8 cellular contexts compared by ENCODE assay signal in genomic region chr4:145732895-145733880, GRCh38. TPM values are rescaled to one million over a fixed set of nuclear protein-coding genes. Genes with fewer than 3 reads are reported as not detected.
DNase-seq lines count a peak whose midpoint lies in the region; ATAC-seq and TF ChIP-seq lines count a peak whose summit lies in the region.

No MANE protein-coding gene starts in this region.

- ATAC-seq in GM18511 (IDR thresholded peaks at IDR 0.05; ENCODE audit: unreplicated experiment) (peak; percentile 95), HG02981 (IDR thresholded peaks at IDR 0.05; ENCODE audit: unreplicated experiment) (peak; percentile 90), GM18873 (IDR thresholded peaks at IDR 0.05; ENCODE audit: low FRiP score, unreplicated experiment) (no peak)

- peak overlapping the region; percentile 75 to 89 (median 82) for H3K4me3 Mint-ChIP-seq in brain

- H3K4me1 ChIP-seq in iPS DF 6.9 (ENCODE audit: control insufficient read depth, insufficient read depth, low read length): peaks cover 12% of the 10 kb centered on the region
- H3K4me1 ChIP-seq in sigmoid colon: peaks cover 0 to 53% (median 47%) of the 10 kb centered on the region in 4 donors

- TF ChIP-seq CTCF in brain (conservative IDR thresholded peaks at IDR 0.05): no peak
- no peak for TF ChIP-seq CTCF in sigmoid colon (IDR thresholded peaks at IDR 0.05)

- WGBS in iPS DF 6.9 (ENCODE audit: insufficient coverage, insufficient read length): no CpG with 5 or more reads among the region's 81 CpGs
- WGBS in sigmoid colon, 2 donors: 1 to 2% methylated on average over 81 of the region's 81 CpGs

- peaks cover 8% of the 10 kb centered on the region for H3K27me3 Mint-ChIP-seq in brain

- H3K9me3 Mint-ChIP-seq in brain: peaks cover 0 to 7% (median 4%) of the 10 kb centered on the region in 5 experiments

- H3K4me1 Mint-ChIP-seq in brain: peaks cover 60% of the 10 kb centered on the region

- H3K27me3 ChIP-seq in iPS DF 6.9 (ENCODE audit: control insufficient read depth, insufficient read depth, low read length) (no peaks in the 10 kb centered on the region), sigmoid colon (no peaks in the 10 kb centered on the region)

- TF ChIP-seq EP300 in sigmoid colon (IDR thresholded peaks at IDR 0.05): peak in 2 of 4 donors; percentile 31 to 55

- peak; percentile 88 for DNase-seq in NCI-H2081 (lab: John Stamatoyannopoulos, UW)
- peak; percentile 88 for DNase-seq in UCSD-AML1 (lab: John Stamatoyannopoulos, UW; ENCODE audit: unreplicated experiment)
- peak; percentile 68 for DNase-seq in iPS DF 6.9 (ENCODE audit: low read depth, low spot score)
- peak; percentile 98 for DNase-seq in sigmoid colon

- intact Hi-C loops in sigmoid colon (cut with DNase I): loop anchor here (1.0 to 10.0 kb wide), 7 partner anchors 51 to 792 kb away; partner anchors contain the start of genes C4orf51, LSM6, MMAA and OTUD4

- H3K27ac Mint-ChIP-seq in brain: peak overlapping the region; percentile 67 to 99 (median 95)

- peak; percentile 75 to 83 for TF ChIP-seq POLR2A in sigmoid colon (IDR thresholded peaks at IDR 0.05)

- peak overlapping the region; percentile 62; the same call in 1 of the 2 replicates for H3K4me3 ChIP-seq in iPS DF 6.9 (ENCODE audit: low read length)
- peak overlapping the region; percentile 59 to 63 (median 62) for H3K4me3 ChIP-seq in sigmoid colon

- H3K27ac ChIP-seq in iPS DF 6.9 (ENCODE audit: low read length) (no peak overlapping the region), sigmoid colon (peak overlapping the region; percentile 96 to 99 (median 97))

- no peaks in the 10 kb centered on the region for H3K36me3 ChIP-seq in iPS DF 6.9 (ENCODE audit: control insufficient read depth, insufficient read depth, low read length)
- no peaks in the 10 kb centered on the region for H3K36me3 ChIP-seq in sigmoid colon

- no peaks in the 10 kb centered on the region for H3K36me3 Mint-ChIP-seq in brain

- H3K9me3 ChIP-seq in iPS DF 6.9 (ENCODE audit: control insufficient read depth, insufficient read depth, low read length) (no peaks in the 10 kb centered on the region), sigmoid colon (no peaks in the 10 kb centered on the region)

RNA-seq across cellular contexts. Expression of gene C4orf51, which starts 53.2 kb away (rescaled TPM):
- polyA plus RNA-seq in brain (ENCODE audit: insufficient read depth, low read depth, low replicate concordance): not detected
- not detected for total RNA-seq in sigmoid colon
- not detected for polyA plus RNA-seq in sigmoid colon
